Comparison of ENCODE assay signal across 9 cellular contexts in genomic region chr5:78221964-78222451, GRCh38.
DNase-seq lines count a peak whose midpoint lies in the region; ATAC-seq, FAIRE-seq and TF ChIP-seq lines count a peak whose summit lies in the region.
"Had no signal": no experiment of that assay in that cellular context is flagged by ENCODE, and none has a peak within 500 bp of the region (broad histone marks: within the 10 kb centered on the region; RNA-seq: fewer than 3 reads in every experiment).

No MANE protein-coding gene starts in this region.

- peaks cover 18% of the 10 kb centered on the region for H3K36me3 ChIP-seq in BLaER1
- peaks cover 0 to 47% of the 10 kb centered on the region in 2 donors for H3K36me3 ChIP-seq in left lung
- H3K36me3 ChIP-seq in esophagus muscularis mucosa: peaks cover 17 to 40% (median 30%) of the 10 kb centered on the region in 4 donors

- no peak overlapping the region for H3K9ac ChIP-seq in BLaER1

- no peak for FAIRE-seq in RCC 7860 (lab: Jason Lieb, UNC)
- FAIRE-seq: endothelial cell of umbilical vein had no signal

- H3K27me3 ChIP-seq in BLaER1: no peaks in the 10 kb centered on the region
- no peaks in the 10 kb centered on the region for H3K27me3 ChIP-seq in left lung
- H3K27me3 ChIP-seq in esophagus muscularis mucosa: no peaks in the 10 kb centered on the region

- intact Hi-C loops in left lung (cut with DNase I): no loop called here
- intact Hi-C loops in esophagus muscularis mucosa (cut with DNase I): no loop called here

- no peak overlapping the region for H3K4me3 ChIP-seq in BLaER1
- no peak overlapping the region for H3K4me3 ChIP-seq in left lung
- H3K4me3 ChIP-seq in esophagus muscularis mucosa: no peak overlapping the region

- 76% methylated on average over 2 of the region's 2 CpGs for WGBS in esophagus muscularis mucosa

- H3K27ac ChIP-seq in BLaER1 (no peak overlapping the region), left lung (no peak overlapping the region), esophagus muscularis mucosa (replicated peaks in 1 of 4) (no peak overlapping the region)

- DNase-seq in SK-N-DZ (ENCODE audit: low spot score): peak; percentile 30
- no peak for DNase-seq in left lung
- no peak for DNase-seq in RCC 7860 (ENCODE audit: low spot score)
- DNase-seq in stimulated activated CD4-positive, alpha-beta T cell treated with anti-CD3 and anti-CD28 coated beads, Interleukin-4, amount 100 ng/mL, for 24 hours: no peak
- DNase-seq in esophagus muscularis mucosa (ENCODE audit: extremely low spot score): no peak

- ATAC-seq in GM19324 (IDR thresholded peaks at IDR 0.05; ENCODE audit: low FRiP score, unreplicated experiment) (peak; percentile 99), HG03108 (IDR thresholded peaks at IDR 0.05; ENCODE audit: unreplicated experiment) (peak; percentile 99), left lung (peak; percentile 25)

- TF ChIP-seq CTCF in left lung (IDR thresholded peaks at IDR 0.05) (no peak), esophagus muscularis mucosa (IDR thresholded peaks at IDR 0.05) (no peak)

- H3K9me3 ChIP-seq in BLaER1 (peaks cover 9% of the 10 kb centered on the region; the same call in 1 of the 2 replicates), left lung (peaks cover 0 to 11% of the 10 kb centered on the region in 2 donors), esophagus muscularis mucosa (peaks cover 0 to 24% (median 10%) of the 10 kb centered on the region in 4 donors)

- no peak for TF ChIP-seq EP300 in esophagus muscularis mucosa (IDR thresholded peaks at IDR 0.05)

- H3K4me2 ChIP-seq in BLaER1: peak overlapping the region; percentile 25; the same call in 1 of the 2 replicates

- H4K20me1 ChIP-seq in BLaER1: no peaks in the 10 kb centered on the region

- no peak for TF ChIP-seq POLR2A in esophagus muscularis mucosa (IDR thresholded peaks at IDR 0.05; ENCODE audit: low read depth)

- H3K4me1 ChIP-seq in BLaER1: peaks cover 15% of the 10 kb centered on the region
- peaks cover 0 to 7% of the 10 kb centered on the region in 2 donors for H3K4me1 ChIP-seq in left lung
- H3K4me1 ChIP-seq in esophagus muscularis mucosa: no peaks in the 10 kb centered on the region

Comparison
In these comparisons a context has a peak if more than half of its experiments do, and no peak if none do; other contexts are left out.
1. ATAC-seq: peak in every context shown above with its lines; median percentile 99 in GM19324; 99 in HG03108; 25 in left lung.